ENCODE assay signal across 2 cellular contexts in the genomic region with DNA sequence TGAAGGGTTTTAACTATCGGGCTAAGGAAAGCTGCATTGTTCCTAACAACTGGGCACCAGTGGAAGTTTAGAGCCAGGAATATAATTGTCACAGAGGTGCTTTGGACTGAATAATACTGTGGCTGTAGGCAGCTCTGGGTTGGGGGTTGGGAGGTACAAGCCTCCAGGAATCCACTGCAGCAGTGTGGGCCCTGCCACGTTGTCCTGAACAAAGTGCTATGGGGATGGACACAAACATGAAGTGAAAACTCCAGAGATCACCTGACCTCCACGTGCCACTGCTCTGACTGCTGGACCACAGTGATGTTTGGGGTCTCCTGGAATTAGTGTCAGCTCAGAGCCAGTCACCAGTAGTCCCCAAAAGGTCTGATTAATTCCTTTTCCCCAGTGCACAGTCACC.
A peak's percentile ranks its signal among the peaks of the same experiment; 100 is the strongest.
TF ChIP-seq lines count a peak whose summit lies in the region.

No MANE protein-coding gene starts in this region.

TF ChIP-seq in K562, 482 proteins besides CTCF, POLR2A, EP300 and RAD21:
- TF ChIP-seq, protein P1, sequence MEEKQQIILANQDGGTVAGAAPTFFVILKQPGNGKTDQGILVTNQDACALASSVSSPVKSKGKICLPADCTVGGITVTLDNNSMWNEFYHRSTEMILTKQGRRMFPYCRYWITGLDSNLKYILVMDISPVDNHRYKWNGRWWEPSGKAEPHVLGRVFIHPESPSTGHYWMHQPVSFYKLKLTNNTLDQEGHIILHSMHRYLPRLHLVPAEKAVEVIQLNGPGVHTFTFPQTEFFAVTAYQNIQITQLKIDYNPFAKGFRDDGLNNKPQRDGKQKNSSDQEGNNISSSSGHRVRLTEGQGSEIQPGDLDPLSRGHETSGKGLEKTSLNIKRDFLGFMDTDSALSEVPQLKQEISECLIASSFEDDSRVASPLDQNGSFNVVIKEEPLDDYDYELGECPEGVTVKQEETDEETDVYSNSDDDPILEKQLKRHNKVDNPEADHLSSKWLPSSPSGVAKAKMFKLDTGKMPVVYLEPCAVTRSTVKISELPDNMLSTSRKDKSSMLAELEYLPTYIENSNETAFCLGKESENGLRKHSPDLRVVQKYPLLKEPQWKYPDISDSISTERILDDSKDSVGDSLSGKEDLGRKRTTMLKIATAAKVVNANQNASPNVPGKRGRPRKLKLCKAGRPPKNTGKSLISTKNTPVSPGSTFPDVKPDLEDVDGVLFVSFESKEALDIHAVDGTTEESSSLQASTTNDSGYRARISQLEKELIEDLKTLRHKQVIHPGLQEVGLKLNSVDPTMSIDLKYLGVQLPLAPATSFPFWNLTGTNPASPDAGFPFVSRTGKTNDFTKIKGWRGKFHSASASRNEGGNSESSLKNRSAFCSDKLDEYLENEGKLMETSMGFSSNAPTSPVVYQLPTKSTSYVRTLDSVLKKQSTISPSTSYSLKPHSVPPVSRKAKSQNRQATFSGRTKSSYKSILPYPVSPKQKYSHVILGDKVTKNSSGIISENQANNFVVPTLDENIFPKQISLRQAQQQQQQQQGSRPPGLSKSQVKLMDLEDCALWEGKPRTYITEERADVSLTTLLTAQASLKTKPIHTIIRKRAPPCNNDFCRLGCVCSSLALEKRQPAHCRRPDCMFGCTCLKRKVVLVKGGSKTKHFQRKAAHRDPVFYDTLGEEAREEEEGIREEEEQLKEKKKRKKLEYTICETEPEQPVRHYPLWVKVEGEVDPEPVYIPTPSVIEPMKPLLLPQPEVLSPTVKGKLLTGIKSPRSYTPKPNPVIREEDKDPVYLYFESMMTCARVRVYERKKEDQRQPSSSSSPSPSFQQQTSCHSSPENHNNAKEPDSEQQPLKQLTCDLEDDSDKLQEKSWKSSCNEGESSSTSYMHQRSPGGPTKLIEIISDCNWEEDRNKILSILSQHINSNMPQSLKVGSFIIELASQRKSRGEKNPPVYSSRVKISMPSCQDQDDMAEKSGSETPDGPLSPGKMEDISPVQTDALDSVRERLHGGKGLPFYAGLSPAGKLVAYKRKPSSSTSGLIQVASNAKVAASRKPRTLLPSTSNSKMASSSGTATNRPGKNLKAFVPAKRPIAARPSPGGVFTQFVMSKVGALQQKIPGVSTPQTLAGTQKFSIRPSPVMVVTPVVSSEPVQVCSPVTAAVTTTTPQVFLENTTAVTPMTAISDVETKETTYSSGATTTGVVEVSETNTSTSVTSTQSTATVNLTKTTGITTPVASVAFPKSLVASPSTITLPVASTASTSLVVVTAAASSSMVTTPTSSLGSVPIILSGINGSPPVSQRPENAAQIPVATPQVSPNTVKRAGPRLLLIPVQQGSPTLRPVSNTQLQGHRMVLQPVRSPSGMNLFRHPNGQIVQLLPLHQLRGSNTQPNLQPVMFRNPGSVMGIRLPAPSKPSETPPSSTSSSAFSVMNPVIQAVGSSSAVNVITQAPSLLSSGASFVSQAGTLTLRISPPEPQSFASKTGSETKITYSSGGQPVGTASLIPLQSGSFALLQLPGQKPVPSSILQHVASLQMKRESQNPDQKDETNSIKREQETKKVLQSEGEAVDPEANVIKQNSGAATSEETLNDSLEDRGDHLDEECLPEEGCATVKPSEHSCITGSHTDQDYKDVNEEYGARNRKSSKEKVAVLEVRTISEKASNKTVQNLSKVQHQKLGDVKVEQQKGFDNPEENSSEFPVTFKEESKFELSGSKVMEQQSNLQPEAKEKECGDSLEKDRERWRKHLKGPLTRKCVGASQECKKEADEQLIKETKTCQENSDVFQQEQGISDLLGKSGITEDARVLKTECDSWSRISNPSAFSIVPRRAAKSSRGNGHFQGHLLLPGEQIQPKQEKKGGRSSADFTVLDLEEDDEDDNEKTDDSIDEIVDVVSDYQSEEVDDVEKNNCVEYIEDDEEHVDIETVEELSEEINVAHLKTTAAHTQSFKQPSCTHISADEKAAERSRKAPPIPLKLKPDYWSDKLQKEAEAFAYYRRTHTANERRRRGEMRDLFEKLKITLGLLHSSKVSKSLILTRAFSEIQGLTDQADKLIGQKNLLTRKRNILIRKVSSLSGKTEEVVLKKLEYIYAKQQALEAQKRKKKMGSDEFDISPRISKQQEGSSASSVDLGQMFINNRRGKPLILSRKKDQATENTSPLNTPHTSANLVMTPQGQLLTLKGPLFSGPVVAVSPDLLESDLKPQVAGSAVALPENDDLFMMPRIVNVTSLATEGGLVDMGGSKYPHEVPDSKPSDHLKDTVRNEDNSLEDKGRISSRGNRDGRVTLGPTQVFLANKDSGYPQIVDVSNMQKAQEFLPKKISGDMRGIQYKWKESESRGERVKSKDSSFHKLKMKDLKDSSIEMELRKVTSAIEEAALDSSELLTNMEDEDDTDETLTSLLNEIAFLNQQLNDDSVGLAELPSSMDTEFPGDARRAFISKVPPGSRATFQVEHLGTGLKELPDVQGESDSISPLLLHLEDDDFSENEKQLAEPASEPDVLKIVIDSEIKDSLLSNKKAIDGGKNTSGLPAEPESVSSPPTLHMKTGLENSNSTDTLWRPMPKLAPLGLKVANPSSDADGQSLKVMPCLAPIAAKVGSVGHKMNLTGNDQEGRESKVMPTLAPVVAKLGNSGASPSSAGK (IDR thresholded peaks at IDR 0.05), result peak; percentile 25
- TF ChIP-seq, protein P2, sequence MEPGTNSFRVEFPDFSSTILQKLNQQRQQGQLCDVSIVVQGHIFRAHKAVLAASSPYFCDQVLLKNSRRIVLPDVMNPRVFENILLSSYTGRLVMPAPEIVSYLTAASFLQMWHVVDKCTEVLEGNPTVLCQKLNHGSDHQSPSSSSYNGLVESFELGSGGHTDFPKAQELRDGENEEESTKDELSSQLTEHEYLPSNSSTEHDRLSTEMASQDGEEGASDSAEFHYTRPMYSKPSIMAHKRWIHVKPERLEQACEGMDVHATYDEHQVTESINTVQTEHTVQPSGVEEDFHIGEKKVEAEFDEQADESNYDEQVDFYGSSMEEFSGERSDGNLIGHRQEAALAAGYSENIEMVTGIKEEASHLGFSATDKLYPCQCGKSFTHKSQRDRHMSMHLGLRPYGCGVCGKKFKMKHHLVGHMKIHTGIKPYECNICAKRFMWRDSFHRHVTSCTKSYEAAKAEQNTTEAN (CRISPR knock-in tag; IDR thresholded peaks at IDR 0.05), result no peak
- no peak for TF ChIP-seq ZNF347 (CRISPR knock-in tag; IDR thresholded peaks at IDR 0.05; ENCODE audit: low read depth)

TF ChIP-seq in HepG2, 621 proteins besides CTCF, POLR2A, EP300 and RAD21 (continued from another document):
- TF ChIP-seq, protein P3, sequence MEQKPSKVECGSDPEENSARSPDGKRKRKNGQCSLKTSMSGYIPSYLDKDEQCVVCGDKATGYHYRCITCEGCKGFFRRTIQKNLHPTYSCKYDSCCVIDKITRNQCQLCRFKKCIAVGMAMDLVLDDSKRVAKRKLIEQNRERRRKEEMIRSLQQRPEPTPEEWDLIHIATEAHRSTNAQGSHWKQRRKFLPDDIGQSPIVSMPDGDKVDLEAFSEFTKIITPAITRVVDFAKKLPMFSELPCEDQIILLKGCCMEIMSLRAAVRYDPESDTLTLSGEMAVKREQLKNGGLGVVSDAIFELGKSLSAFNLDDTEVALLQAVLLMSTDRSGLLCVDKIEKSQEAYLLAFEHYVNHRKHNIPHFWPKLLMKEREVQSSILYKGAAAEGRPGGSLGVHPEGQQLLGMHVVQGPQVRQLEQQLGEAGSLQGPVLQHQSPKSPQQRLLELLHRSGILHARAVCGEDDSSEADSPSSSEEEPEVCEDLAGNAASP (CRISPR knock-in tag; IDR thresholded peaks at IDR 0.05; ENCODE audit: borderline replicate concordance), result no peak
- no peak for TF ChIP-seq ELF3 (CRISPR knock-in tag; IDR thresholded peaks at IDR 0.05)
- TF ChIP-seq RFXAP (CRISPR knock-in tag; IDR thresholded peaks at IDR 0.05; ENCODE audit: borderline replicate concordance), result no peak
- no peak for TF ChIP-seq ZNF326 (CRISPR knock-in tag; IDR thresholded peaks at IDR 0.05; ENCODE audit: borderline replicate concordance)
- TF ChIP-seq BRD4 (CRISPR knock-in tag; IDR thresholded peaks at IDR 0.05), result no peak
- TF ChIP-seq, protein P4, sequence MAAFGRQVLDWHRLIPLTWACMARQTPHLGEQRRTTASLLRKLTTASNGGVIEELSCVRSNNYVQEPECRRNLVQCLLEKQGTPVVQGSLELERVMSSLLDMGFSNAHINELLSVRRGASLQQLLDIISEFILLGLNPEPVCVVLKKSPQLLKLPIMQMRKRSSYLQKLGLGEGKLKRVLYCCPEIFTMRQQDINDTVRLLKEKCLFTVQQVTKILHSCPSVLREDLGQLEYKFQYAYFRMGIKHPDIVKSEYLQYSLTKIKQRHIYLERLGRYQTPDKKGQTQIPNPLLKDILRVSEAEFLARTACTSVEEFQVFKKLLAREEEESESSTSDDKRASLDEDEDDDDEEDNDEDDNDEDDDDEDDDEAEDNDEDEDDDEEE (CRISPR knock-in tag; IDR thresholded peaks at IDR 0.05), result no peak
